ENCODE assay signal across 8 cellular contexts in genomic region chrX:74925210-74926088, GRCh38. TPM values are rescaled to one million over a fixed set of nuclear protein-coding genes. Genes with fewer than 3 reads are reported as not detected.
DNase-seq lines count a peak whose midpoint lies in the region; ATAC-seq and TF ChIP-seq lines count a peak whose summit lies in the region.

Gene NEXMIF, minus strand, starts transcription at chrX:74925452.

- H3K4ac ChIP-seq in trophoblast cell (ENCODE audit: low read depth, low read length) = no peak within 1 kb of the TSS

- peaks cover 72% of the 10 kb centered on the region for H3K27me3 Mint-ChIP-seq in activated T-cell treated with anti-CD3 and anti-CD28 coated beads, Interleukin-2, amount 50 U/mL, for 24 hours

- H2BK12ac ChIP-seq in trophoblast cell (ENCODE audit: low read length) = no peak within 1 kb of the TSS

- peak; percentile 25 for TF ChIP-seq CTCF in GM12873 (IDR thresholded peaks at IDR 0.05; ENCODE audit: insufficient read depth, low read depth, low read length, missing control alignments)
- peak in 2 of 4 experiments; percentile 33 to 42 for TF ChIP-seq CTCF in gastroesophageal sphincter (IDR thresholded peaks at IDR 0.05)

- H3K27ac ChIP-seq in KOPT-K1 (ENCODE audit: low read depth, low read length, poor library complexity, severe bottlenecking) (peak within 1 kb of the TSS; percentile 20), gastroesophageal sphincter (peak within 1 kb of the TSS; percentile 55 to 89 (median 84)), trophoblast cell (ENCODE audit: low read depth, low read length) (no peak within 1 kb of the TSS)

- no peaks in the 10 kb centered on the region for H3K79me1 ChIP-seq in trophoblast cell (ENCODE audit: low read length)

- TF ChIP-seq POLR2A in gastroesophageal sphincter (IDR thresholded peaks at IDR 0.05) = no peak

- no peak within 1 kb of the TSS for H4K12ac ChIP-seq in trophoblast cell (ENCODE audit: low read depth, low read length)

- H3K4me1 ChIP-seq in gastroesophageal sphincter = peaks cover 0 to 16% (median 0%) of the 10 kb centered on the region in 3 donors
- H3K4me1 ChIP-seq in trophoblast cell (ENCODE audit: control insufficient read depth in 1 of 2, insufficient read depth in 2 of 2, low read length in 2 of 2) = peaks cover 2 to 6% of the 10 kb centered on the region in 2 experiments

- no peak within 1 kb of the TSS for H2AK5ac ChIP-seq in trophoblast cell (ENCODE audit: low read length)

- peak; percentile 73 for ATAC-seq in GM21528 (IDR thresholded peaks at IDR 0.05; ENCODE audit: low FRiP score, unreplicated experiment)
- ATAC-seq in gastroesophageal sphincter = peak; percentile 65

- no peak within 1 kb of the TSS for H4K91ac ChIP-seq in trophoblast cell (ENCODE audit: low read depth, low read length)

- peak within 1 kb of the TSS; percentile 81 for H3K27ac Mint-ChIP-seq in activated T-cell treated with anti-CD3 and anti-CD28 coated beads, Interleukin-2, amount 50 U/mL, for 24 hours

- H4K8ac ChIP-seq in trophoblast cell (ENCODE audit: low read depth, low read length) = no peak within 1 kb of the TSS

- no peaks in the 10 kb centered on the region for H3K79me2 ChIP-seq in trophoblast cell (ENCODE audit: control insufficient read depth, insufficient read depth, low read length, poor library complexity)

- peaks cover 9% of the 10 kb centered on the region for H3K4me1 Mint-ChIP-seq in activated T-cell treated with anti-CD3 and anti-CD28 coated beads, Interleukin-2, amount 50 U/mL, for 24 hours (ENCODE audit: low read depth)

- peak within 1 kb of the TSS; percentile 77 for H3K4me3 Mint-ChIP-seq in activated T-cell treated with anti-CD3 and anti-CD28 coated beads, Interleukin-2, amount 50 U/mL, for 24 hours

- DNase-seq in activated T-cell treated with anti-CD3 and anti-CD28 coated beads, Interleukin-2, amount 50 U/mL, for 24 hours = no peak
- DNase-seq in trophoblast cell (peak; percentile 32 to 58), foreskin melanocyte (no peak), CD1c-positive myeloid dendritic cell (ENCODE audit: extremely low spot score) (no peak)

- H3K9me3 ChIP-seq in KOPT-K1 (ENCODE audit: insufficient read depth, low read length, poor library complexity, severe bottlenecking) (no peaks in the 10 kb centered on the region), gastroesophageal sphincter (no peaks in the 10 kb centered on the region), trophoblast cell (ENCODE audit: insufficient read depth, low read depth, low read length) (peaks cover 6% of the 10 kb centered on the region)

- no peak within 1 kb of the TSS for H3K18ac ChIP-seq in trophoblast cell (ENCODE audit: low read length)

- H2BK5ac ChIP-seq in trophoblast cell (ENCODE audit: low read depth, low read length, poor library complexity) = no peak within 1 kb of the TSS

- peak within 1 kb of the TSS; percentile 69 for H2AFZ ChIP-seq in trophoblast cell (ENCODE audit: insufficient read depth, low read length, poor library complexity)

- H3K4me2 ChIP-seq in trophoblast cell (ENCODE audit: low read length) = peak within 1 kb of the TSS; percentile 69

- no peak within 1 kb of the TSS for H2BK120ac ChIP-seq in trophoblast cell (ENCODE audit: insufficient read depth, low read length, poor library complexity)

- no peak for TF ChIP-seq EP300 in gastroesophageal sphincter (IDR thresholded peaks at IDR 0.05)

- no peaks in the 10 kb centered on the region for H3K36me3 Mint-ChIP-seq in activated T-cell treated with anti-CD3 and anti-CD28 coated beads, Interleukin-2, amount 50 U/mL, for 24 hours (ENCODE audit: low read depth)

- no peaks in the 10 kb centered on the region for H3K9me3 Mint-ChIP-seq in activated T-cell treated with anti-CD3 and anti-CD28 coated beads, Interleukin-2, amount 50 U/mL, for 24 hours

- H3K14ac ChIP-seq in trophoblast cell (ENCODE audit: low read length) = no peak within 1 kb of the TSS

- no peak within 1 kb of the TSS for H3K9ac ChIP-seq in trophoblast cell (ENCODE audit: low read length)

- H3K23ac ChIP-seq in trophoblast cell (ENCODE audit: low read length) = no peak within 1 kb of the TSS

- no peaks in the 10 kb centered on the region for H3K27me3 ChIP-seq in gastroesophageal sphincter
- peaks cover 7% of the 10 kb centered on the region for H3K27me3 ChIP-seq in trophoblast cell (ENCODE audit: insufficient read depth, low read length)

- H3K4me3 ChIP-seq in gastroesophageal sphincter (peak within 1 kb of the TSS; percentile 55 to 64), trophoblast cell (ENCODE audit: low read depth, low read length) (peak within 1 kb of the TSS; percentile 65)

- H3K36me3 ChIP-seq in KOPT-K1 (ENCODE audit: insufficient read depth, low read length) (no peaks in the 10 kb centered on the region), gastroesophageal sphincter (no peaks in the 10 kb centered on the region), trophoblast cell (ENCODE audit: control insufficient read depth in 1 of 2, insufficient read depth in 2 of 2, low read length in 2 of 2) (no peaks in the 10 kb centered on the region)

- whole genome bisulfite sequencing in gastroesophageal sphincter (ENCODE audit: low coverage in 1 of 2), 2 donors = 0 to 32% methylated on average over 5 to 16 of the region's 50 CpGs
- no CpG with 5 or more reads among the region's 50 CpGs for WGBS in trophoblast cell (ENCODE audit: extremely low coverage, insufficient coverage, insufficient read length)

RNA-seq across cellular contexts. Expression of gene NEXMIF, which starts in this region (rescaled TPM):
- total RNA-seq in gastroesophageal sphincter = 10 to 100 TPM in 1 of 4 donors, 1 to 10 TPM in 3; 6.6 to 12.0 (median 8.9) TPM
- 0.03 and 0.04 TPM in 2 replicates for polyA plus RNA-seq in trophoblast cell (2013)

Comparison
In these comparisons a context has a peak if more than half of its experiments do, and no peak if none do; other contexts are left out.
1. DNase-seq: peak in trophoblast cell (2 of 2); none in activated T-cell treated with anti-CD3 and anti-CD28 coated beads, Interleukin-2, amount 50 U/mL, for 24 hours (single experiment), foreskin melanocyte (single experiment) and CD1c-positive myeloid dendritic cell (single experiment).